Comparison of ENCODE assay signal across 8 cellular contexts in genomic region chr6:25014806-25015560, GRCh38.
DNase-seq lines count a peak whose midpoint lies in the region; ATAC-seq and TF ChIP-seq lines count a peak whose summit lies in the region.

No MANE protein-coding gene starts in this region.

- peaks cover 7% of the 10 kb centered on the region for H3K36me3 Mint-ChIP-seq in natural killer cell treated with Interleukin-12 subunit alpha and Interleukin-12 subunit beta and Interleukin-15 and Interleukin-18, amount 100 ng/mL, for 72 hours
- H3K36me3 Mint-ChIP-seq in mesothelial cell of epicardium, result no peaks in the 10 kb centered on the region

- H3K27ac Mint-ChIP-seq in natural killer cell treated with Interleukin-12 subunit alpha and Interleukin-12 subunit beta and Interleukin-15 and Interleukin-18, amount 100 ng/mL, for 72 hours, result peak overlapping the region; percentile 78 to 87
- no peak overlapping the region for H3K27ac Mint-ChIP-seq in mesothelial cell of epicardium

- peak overlapping the region; percentile 65 for H3K4me3 Mint-ChIP-seq in natural killer cell treated with Interleukin-12 subunit alpha and Interleukin-12 subunit beta and Interleukin-15 and Interleukin-18, amount 100 ng/mL, for 72 hours
- H3K4me3 Mint-ChIP-seq in mesothelial cell of epicardium, result no peak overlapping the region

- ATAC-seq in natural killer cell treated with Interleukin-12 subunit alpha and Interleukin-12 subunit beta and Interleukin-15 and Interleukin-18, amount 100 ng/mL, for 72 hours, result peak; percentile 61 to 80
- ATAC-seq in HG02623 (IDR thresholded peaks at IDR 0.05; ENCODE audit: unreplicated experiment), result no peak
- ATAC-seq in GM18909 (IDR thresholded peaks at IDR 0.05; ENCODE audit: poor library complexity, unreplicated experiment), result no peak

- H3K27me3 Mint-ChIP-seq in natural killer cell treated with Interleukin-12 subunit alpha and Interleukin-12 subunit beta and Interleukin-15 and Interleukin-18, amount 100 ng/mL, for 72 hours, result no peaks in the 10 kb centered on the region
- no peaks in the 10 kb centered on the region for H3K27me3 Mint-ChIP-seq in mesothelial cell of epicardium (ENCODE audit: low read depth)

- H3K4me1 Mint-ChIP-seq in natural killer cell treated with Interleukin-12 subunit alpha and Interleukin-12 subunit beta and Interleukin-15 and Interleukin-18, amount 100 ng/mL, for 72 hours (ENCODE audit: low read depth in 2 of 2), result peaks cover 55 to 69% of the 10 kb centered on the region in 2 donors
- H3K4me1 Mint-ChIP-seq in mesothelial cell of epicardium, result peaks cover 19% of the 10 kb centered on the region

- DNase-seq in EL (peak; percentile 36), NCI-H226 (peak; percentile 49), mesothelial cell of epicardium (ENCODE audit: low spot score in 2 of 2, unreplicated experiment in 2 of 2) (no peak), DMS114 treated with DMSO at 0.1 percent for 48 hours (lab: John Stamatoyannopoulos, UW; ENCODE audit: unreplicated experiment) (no peak)
- peak; percentile 82 for DNase-seq in central memory CD4-positive, alpha-beta T cell
- no peak for DNase-seq in natural killer cell treated with Interleukin-12 subunit alpha and Interleukin-12 subunit beta and Interleukin-15 and Interleukin-18, amount 100 ng/mL, for 72 hours (ENCODE audit: low spot score)

- no peaks in the 10 kb centered on the region for H3K9me3 Mint-ChIP-seq in natural killer cell treated with Interleukin-12 subunit alpha and Interleukin-12 subunit beta and Interleukin-15 and Interleukin-18, amount 100 ng/mL, for 72 hours
- H3K9me3 Mint-ChIP-seq in mesothelial cell of epicardium, result no peaks in the 10 kb centered on the region

- no peak for TF ChIP-seq CTCF in mesothelial cell of epicardium (IDR thresholded peaks at IDR 0.05; ENCODE audit: unreplicated experiment)

Comparison
In these comparisons a context has a peak if more than half of its experiments do, and no peak if none do; other contexts are left out.
1. DNase-seq: peak in EL (single experiment), NCI-H226 (single experiment) and central memory CD4-positive, alpha-beta T cell (single experiment); none in natural killer cell treated with Interleukin-12 subunit alpha and Interleukin-12 subunit beta and Interleukin-15 and Interleukin-18, amount 100 ng/mL, for 72 hours (single experiment), mesothelial cell of epicardium (0 of 2) and DMS114 treated with DMSO at 0.1 percent for 48 hours (single experiment).
2. ATAC-seq: peak in natural killer cell treated with Interleukin-12 subunit alpha and Interleukin-12 subunit beta and Interleukin-15 and Interleukin-18, amount 100 ng/mL, for 72 hours (2 of 2); none in HG02623 (single experiment) and GM18909 (single experiment).